In genomic region chr6:158232445-158233213, GRCh38 we compare ENCODE assay signal across 8 cellular contexts.
DNase-seq lines count a peak whose midpoint lies in the region; ATAC-seq and FAIRE-seq lines count a peak whose summit lies in the region.

No MANE protein-coding gene starts in this region.

- DNase-seq in GM18507 (ENCODE audit: extremely low spot score, insufficient read length, low read depth): peak; percentile 25
- peak; percentile 28 for DNase-seq in NCI-H226
- DNase-seq in activated CD4-positive, alpha-beta T cell treated with anti-CD3 and anti-CD28 coated beads for 48 hours: peak; percentile 51
- peak; percentile 54 for DNase-seq in dedifferentiated amniotic fluid mesenchymal stem cell (ENCODE audit: extremely low spot score)
- DNase-seq in left lobe of liver (ENCODE audit: low spot score): peak; percentile 64
- peak; percentile 54 to 56 for DNase-seq in stimulated activated CD4-positive, alpha-beta T cell treated with anti-CD3 and anti-CD28 coated beads, Interleukin-2, amount 100 ng/mL, for 24 hours
- no peak for DNase-seq in OCI-M2 (lab: John Stamatoyannopoulos, UW; ENCODE audit: unreplicated experiment)

- ATAC-seq in HG03025 (IDR thresholded peaks at IDR 0.05; ENCODE audit: low FRiP score, unreplicated experiment): peak; percentile 21
- ATAC-seq in left lobe of liver: peak; percentile 77

- peak; percentile 50 for FAIRE-seq in GM18507 (lab: Jason Lieb, UNC)
